In the genomic region with DNA sequence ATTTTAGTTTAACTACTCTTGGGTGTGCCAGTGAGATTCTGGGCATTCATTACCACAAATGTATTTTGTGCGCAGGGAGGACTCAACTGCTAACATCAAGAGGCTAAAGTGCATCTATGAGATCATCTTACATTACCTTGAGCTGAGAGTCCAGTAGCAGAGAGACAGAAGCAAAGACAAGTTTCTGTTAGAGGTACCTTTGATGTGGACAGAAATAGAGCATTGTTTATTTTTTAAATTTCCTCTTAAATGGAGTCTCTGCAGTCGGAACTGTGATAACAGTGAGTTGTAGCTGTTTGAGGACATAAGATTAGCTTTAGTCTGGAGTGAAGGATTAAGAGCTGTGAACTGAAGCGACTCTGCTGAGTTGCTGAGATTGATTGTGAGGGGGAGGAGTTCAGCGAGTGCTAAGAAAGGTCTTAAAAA, we compare ENCODE assay signal across 26 cellular contexts.
DNase-seq lines count a peak whose midpoint lies in the region; ATAC-seq and TF ChIP-seq lines count a peak whose summit lies in the region.
"Had no signal": no experiment of that assay in that cellular context is flagged by ENCODE, and none has a peak within 500 bp of the region (broad histone marks: within the 10 kb centered on the region; RNA-seq: fewer than 3 reads in every experiment).

No MANE protein-coding gene starts in this region.

- peaks cover 15% of the 10 kb centered on the region for H3K27me3 Mint-ChIP-seq in glutamatergic neuron (ENCODE audit: unreplicated experiment)
- H3K27me3 Mint-ChIP-seq: CD4-positive, alpha-beta T cell had no signal

- H3K36me3 ChIP-seq in psoas muscle (ENCODE audit: insufficient read depth in 1 of 2, low read depth in 1 of 2): no peaks in the 10 kb centered on the region
- H3K36me3 ChIP-seq: colonic mucosa, left lung, prostate gland, spleen had no signal

- peaks cover 36% of the 10 kb centered on the region for H3K9me3 Mint-ChIP-seq in glutamatergic neuron (ENCODE audit: unreplicated experiment)
- H3K9me3 Mint-ChIP-seq: CD4-positive, alpha-beta T cell; neural crest cell had no signal

- peak overlapping the region; percentile 46 for H3K27ac ChIP-seq in psoas muscle
- H3K27ac ChIP-seq: 22Rv1, colonic mucosa, left lung, prostate gland, spleen, tibial nerve had no signal

- H3K27ac Mint-ChIP-seq in glutamatergic neuron (ENCODE audit: unreplicated experiment): peak overlapping the region; percentile 12
- H3K27ac Mint-ChIP-seq: activated CD8-positive, alpha-beta T cell treated with anti-CD3 and anti-CD28 coated beads, Interleukin-2, amount 10 ng/mL, durations not matched to agents 7 days and 5 days; CD4-positive, alpha-beta T cell had no signal

- peaks cover 29% of the 10 kb centered on the region for H3K4me1 Mint-ChIP-seq in glutamatergic neuron (ENCODE audit: low read depth, unreplicated experiment)

- intact Hi-C loops in psoas muscle (cut with DNase I): no loop called here

- no peak overlapping the region for H3K4me3 Mint-ChIP-seq in glutamatergic neuron (ENCODE audit: unreplicated experiment)
- H3K4me3 Mint-ChIP-seq: activated CD8-positive, alpha-beta T cell treated with anti-CD3 and anti-CD28 coated beads, Interleukin-2, amount 10 ng/mL, durations not matched to agents 7 days and 5 days; CD4-positive, alpha-beta T cell; neural crest cell had no signal

- H3K27me3 ChIP-seq in psoas muscle (ENCODE audit: insufficient read depth in 3 of 3, low read length in 2 of 3): no peaks in the 10 kb centered on the region
- H3K27me3 ChIP-seq: colonic mucosa, left lung, spleen, tibial nerve had no signal

- H3K4me3 ChIP-seq in psoas muscle: no peak overlapping the region
- H3K4me3 ChIP-seq: colonic mucosa, left lung, prostate gland, spleen, tibial nerve had no signal

- H3K9me3 ChIP-seq in psoas muscle: no peaks in the 10 kb centered on the region
- H3K9me3 ChIP-seq: colonic mucosa, left lung, prostate gland, spleen, tibial nerve had no signal

- TF ChIP-seq CTCF in glutamatergic neuron (IDR thresholded peaks at IDR 0.05; ENCODE audit: partially characterized antibody, unreplicated experiment) (no peak), psoas muscle (IDR thresholded peaks at IDR 0.05) (no peak)

- peaks cover 17% of the 10 kb centered on the region for H3K4me1 ChIP-seq in psoas muscle
- H3K4me1 ChIP-seq: colonic mucosa, left lung, spleen, tibial nerve had no signal

- peak in 3 of 4 donors; percentile 16 to 44 (median 38) for ATAC-seq in psoas muscle
- ATAC-seq: activated CD8-positive, alpha-beta T cell treated with anti-CD3 and anti-CD28 coated beads, Interleukin-2, amount 10 ng/mL, durations not matched to agents 7 days and 5 days; left lung; stimulated activated naive CD8-positive, alpha-beta T cell treated with anti-CD3 and anti-CD28 coated beads, Interleukin-15, Interleukin-2, amounts not matched to agents 100 U/mL and 50 U/mL, for 24 hours had no signal

- peaks cover 10% of the 10 kb centered on the region for H3K36me3 Mint-ChIP-seq in glutamatergic neuron (ENCODE audit: unreplicated experiment)

- DNase-seq in DMS153 (lab: John Stamatoyannopoulos, UW) (peak; percentile 24), DMS153 treated with DMSO at 0.1 percent for 48 hours (lab: John Stamatoyannopoulos, UW; ENCODE audit: unreplicated experiment) (no peak), NCI-H187 (lab: John Stamatoyannopoulos, UW) (peak; percentile 54 to 60), glutamatergic neuron (no peak), psoas muscle (no peak), iPS-NIHi11 (ENCODE audit: low spot score) (no peak), H4 (ENCODE audit: low spot score) (no peak)
- no peak for DNase-seq in activated CD8-positive, alpha-beta memory T cell treated with anti-CD3 and anti-CD28 coated beads, Interleukin-2, amount 50 U/mL, for 4 hours
- DNase-seq: activated CD4-positive, CD25-positive, alpha-beta regulatory T cell treated with anti-CD3 and anti-CD28 coated beads, Interleukin-2, amount 50 U/mL, for 72 hours; activated CD8-positive, alpha-beta T cell treated with anti-CD3 and anti-CD28 coated beads, Interleukin-2, amount 10 ng/mL, durations not matched to agents 7 days and 5 days; activated naive CD4-positive, alpha-beta T cell; activated T-cell treated with anti-CD3 and anti-CD28 coated beads, Interleukin-2, amount 50 U/mL, for 1 hour; CD4-positive, alpha-beta T cell; colonic mucosa; DND-41; left lung; NCI-H1105; OCI-M1; Right ventricle myocardium superior; spleen; stimulated activated CD4-positive, alpha-beta T cell treated with anti-CD3 and anti-CD28 coated beads, Interleukin-4, amount 100 ng/mL, for 4 hours; stimulated activated naive CD8-positive, alpha-beta T cell treated with anti-CD3 and anti-CD28 coated beads, Interleukin-15, Interleukin-2, amounts not matched to agents 100 U/mL and 50 U/mL, for 24 hours had no signal

- 37 to 63% (median 54%) methylated on average over 4 of the region's 4 CpGs for WGBS in psoas muscle, 3 donors

Comparison
In these comparisons a context has a peak if more than half of its experiments do, and no peak if none do; other contexts are left out.
1. DNase-seq: peak in DMS153 (single experiment) and NCI-H187 (2 of 2); none in DMS153 treated with DMSO at 0.1 percent for 48 hours (single experiment), glutamatergic neuron (single experiment), psoas muscle (0 of 2), iPS-NIHi11 (single experiment), H4 (single experiment) and activated CD8-positive, alpha-beta memory T cell treated with anti-CD3 and anti-CD28 coated beads, Interleukin-2, amount 50 U/mL, for 4 hours (single experiment).